In genomic region chr7:17300012-17300411, GRCh38 we compare ENCODE assay signal across 9 cellular contexts. TPM values are rescaled to one million over a fixed set of nuclear protein-coding genes. Genes with fewer than 3 reads are reported as not detected.
DNase-seq lines count a peak whose midpoint lies in the region; ATAC-seq and TF ChIP-seq lines count a peak whose summit lies in the region.
"Had no signal": no experiment of that assay in that cellular context is flagged by ENCODE, and none has a peak within 500 bp of the region (broad histone marks: within the 10 kb centered on the region; RNA-seq: fewer than 3 reads in every experiment).

No MANE protein-coding gene starts in this region.

- in situ Hi-C loops in Caki2 (cut with HindIII; ENCODE audit: low pct_unique_long_range_greater_than_20kb, low sequenced_read_pairs) (loop anchor here (10.0 kb wide), 1 partner anchor 315 kb away; no protein-coding TSS in a partner anchor), Panc1 (cut with HindIII; ENCODE audit: low pct_unique_long_range_greater_than_20kb, low sequenced_read_pairs) (no loop called here), KBM-7 (cut with MboI; ENCODE audit: low pct_unique_long_range_greater_than_20kb, low sequenced_read_pairs) (no loop called here)

- H3K36me3 ChIP-seq in Panc1 (ENCODE audit: control insufficient read depth, insufficient read depth, low read length), result no peaks in the 10 kb centered on the region

- H3K4me3 ChIP-seq in Panc1 (ENCODE audit: low read depth in 2 of 2, low read length in 2 of 2) (peak overlapping the region; percentile 64 to 93), epithelial cell of proximal tubule (ENCODE audit: low read depth, low read length) (peak overlapping the region; percentile 76)

- H3K27me3 Mint-ChIP-seq in osteocyte (ENCODE audit: unreplicated experiment), result no peaks in the 10 kb centered on the region

- BruUV-seq in Panc1 (replicated peaks; lab: Mats Ljungman, UMichigan), result TSS peak; percentile 70

- ATAC-seq in Panc1, result no peak
- ATAC-seq in HG03196 (IDR thresholded peaks at IDR 0.05; ENCODE audit: unreplicated experiment), result no peak
- no peak for ATAC-seq in HG03442 (IDR thresholded peaks at IDR 0.05; ENCODE audit: unreplicated experiment)

- H3K4me1 Mint-ChIP-seq in osteocyte (ENCODE audit: unreplicated experiment), result peaks cover 38% of the 10 kb centered on the region

- peak overlapping the region; percentile 96 for H3K4me3 Mint-ChIP-seq in osteocyte (ENCODE audit: unreplicated experiment)

- CTCF ChIA-PET in Panc1 (lab: Charles Lee), result no interaction called here

- H3K4me1 ChIP-seq in Panc1 (ENCODE audit: control insufficient read depth, insufficient read depth, low read length), result peaks cover 37% of the 10 kb centered on the region

- POLR2A ChIA-PET in Panc1 (lab: Charles Lee), result interaction anchor here (0.8 kb wide), 1 partner anchor 237 kb away, joined by 3 read pairs; no protein-coding TSS in a partner anchor

- peak overlapping the region; percentile 93 for H3K27ac Mint-ChIP-seq in osteocyte (ENCODE audit: unreplicated experiment)

- DNase-seq in Caki2 (ENCODE audit: low read depth) (peak; percentile 32), Panc1 (ENCODE audit: low read depth, low spot score) (no peak), epithelial cell of proximal tubule (ENCODE audit: low read depth) (no peak), osteocyte (ENCODE audit: extremely low spot score, unreplicated experiment) (no peak), KBM-7 (no peak)
- DNase-seq in activated CD4-positive, CD25-positive, alpha-beta regulatory T cell treated with anti-CD3 and anti-CD28 coated beads, Interleukin-2, amount 50 U/mL, for 72 hours, result no peak
- DNase-seq: NCI-H1694 had no signal

- no peaks in the 10 kb centered on the region for H3K27me3 ChIP-seq in Panc1 (ENCODE audit: control insufficient read depth, insufficient read depth, low read length)

- H3K27ac ChIP-seq in Panc1 (ENCODE audit: low read length), result peak overlapping the region; percentile 81

- no peaks in the 10 kb centered on the region for H3K9me3 Mint-ChIP-seq in osteocyte (ENCODE audit: unreplicated experiment)

- no peaks in the 10 kb centered on the region for H3K9me3 ChIP-seq in Panc1 (ENCODE audit: control insufficient read depth, insufficient read depth, low read depth, low read length)

- TF ChIP-seq CTCF in Panc1 (IDR thresholded peaks at IDR 0.05) (no peak), epithelial cell of proximal tubule (conservative IDR thresholded peaks at IDR 0.05; ENCODE audit: low read depth, low read length) (no peak), osteocyte (IDR thresholded peaks at IDR 0.05) (no peak)

- intact Hi-C loops in Panc1 (cut with micrococcal nuclease; ENCODE audit: unreplicated experiment), result loop anchor here (2.0 to 10.0 kb wide), 3 partner anchors 317 to 405 kb away; no protein-coding TSS in a partner anchor

- peaks cover 10% of the 10 kb centered on the region for H3K36me3 Mint-ChIP-seq in osteocyte (ENCODE audit: unreplicated experiment)

RNA-seq across cellular contexts. Expression of gene AHR, which starts 1.6 kb away (rescaled TPM):
- total RNA-seq in Caki2 (2014; rRNA removed; shearing (Covaris generic); ENCODE audit: low replicate concordance), result 27.5 and 36.1 TPM in 2 replicates
- 36.6 TPM for total RNA-seq in Panc1 (2021; ENCODE audit: unreplicated experiment)
- 9.1 TPM for polyA plus RNA-seq in Panc1 (2012; ENCODE audit: insufficient read length)
- total RNA-seq in epithelial cell of proximal tubule, result 53.6 and 59.1 TPM in 2 replicates
- total RNA-seq in osteocyte, result 270 and 275 TPM in 2 replicates
